Comparison of ENCODE assay signal across 17 cellular contexts in genomic region chr4:176856421-176856820, GRCh38.
DNase-seq lines count a peak whose midpoint lies in the region; ATAC-seq lines count a peak whose summit lies in the region.
"Had no signal": no experiment of that assay in that cellular context is flagged by ENCODE, and none has a peak within 500 bp of the region (broad histone marks: within the 10 kb centered on the region; RNA-seq: fewer than 3 reads in every experiment).

No MANE protein-coding gene starts in this region.

- no peaks in the 10 kb centered on the region for H3K36me3 Mint-ChIP-seq in activated naive CD4-positive, alpha-beta T cell treated with anti-CD3 and anti-CD28 coated beads, Interleukin-2, amount 10 ng/mL, durations not matched to agents 7 days and 5 days
- H3K36me3 Mint-ChIP-seq: CD14-positive monocyte; CD4-positive, alpha-beta memory T cell had no signal

- H3K27me3 Mint-ChIP-seq in activated naive CD4-positive, alpha-beta T cell treated with anti-CD3 and anti-CD28 coated beads, Interleukin-2, amount 10 ng/mL, durations not matched to agents 7 days and 5 days = no peaks in the 10 kb centered on the region
- H3K27me3 Mint-ChIP-seq: CD4-positive, alpha-beta memory T cell had no signal

- peak; percentile 18 to 83 for DNase-seq in HAP-1 (ENCODE audit: low spot score in 2 of 2)
- DNase-seq in NCI-H524 treated with DMSO at 0.1 percent for 48 hours (lab: John Stamatoyannopoulos, UW) = peak; percentile 85
- peak; percentile 43 to 71 for DNase-seq in SJCRH30
- no peak for DNase-seq in stimulated activated CD4-positive, alpha-beta T cell treated with anti-CD3 and anti-CD28 coated beads, Interleukin-12 subunit alpha, Interleukin-12 subunit beta, amount 100 ng/mL, for 4 hours
- no peak for DNase-seq in activated naive CD4-positive, alpha-beta T cell treated with anti-CD3 and anti-CD28 coated beads, Interleukin-2, amount 10 ng/mL, durations not matched to agents 7 days and 5 days
- DNase-seq in SKM-1 (lab: John Stamatoyannopoulos, UW; ENCODE audit: unreplicated experiment) = no peak
- DNase-seq: 8988T; CD4-positive, alpha-beta memory T cell; DMS153; DMS79; GF-D8; HCEC 1CT; HFFc6 had no signal

- H3K36me3 ChIP-seq in HAP-1 (replicated peaks) (no peaks in the 10 kb centered on the region), SJCRH30 (no peaks in the 10 kb centered on the region)
- H3K36me3 ChIP-seq: BLaER1 had no signal

- H3K4me3 Mint-ChIP-seq in activated naive CD4-positive, alpha-beta T cell treated with anti-CD3 and anti-CD28 coated beads, Interleukin-2, amount 10 ng/mL, durations not matched to agents 7 days and 5 days = no peak overlapping the region
- H3K4me3 Mint-ChIP-seq: CD14-positive monocyte; CD4-positive, alpha-beta memory T cell; HFFc6 had no signal

- H3K4me1 ChIP-seq in HAP-1 (peaks cover 3% of the 10 kb centered on the region; the same call in 1 of the 2 replicates), SJCRH30 (peaks cover 4% of the 10 kb centered on the region; the same call in 1 of the 2 replicates)
- H3K4me1 ChIP-seq: BLaER1 had no signal

- H3K4me1 Mint-ChIP-seq in activated naive CD4-positive, alpha-beta T cell treated with anti-CD3 and anti-CD28 coated beads, Interleukin-2, amount 10 ng/mL, durations not matched to agents 7 days and 5 days = no peaks in the 10 kb centered on the region
- H3K4me1 Mint-ChIP-seq: CD14-positive monocyte; CD4-positive, alpha-beta memory T cell had no signal

- ATAC-seq in HG02759 (IDR thresholded peaks at IDR 0.05; ENCODE audit: unreplicated experiment) = no peak
- ATAC-seq: GM12878 had no signal

- H3K9me3 ChIP-seq in HAP-1 (no peaks in the 10 kb centered on the region), SJCRH30 (replicated peaks) (no peaks in the 10 kb centered on the region)
- H3K9me3 ChIP-seq: BLaER1 had no signal

- H3K9me3 Mint-ChIP-seq in activated naive CD4-positive, alpha-beta T cell treated with anti-CD3 and anti-CD28 coated beads, Interleukin-2, amount 10 ng/mL, durations not matched to agents 7 days and 5 days = peaks cover 1% of the 10 kb centered on the region

- in situ Hi-C loops in HAP-1 (cut with MboI; ENCODE audit: low sequenced_read_pairs) = no loop called here

- peak overlapping the region; percentile 9; the same call in 1 of the 2 replicates for H3K27ac ChIP-seq in SJCRH30
- H3K27ac ChIP-seq: BLaER1 had no signal

- H3K27ac Mint-ChIP-seq in activated naive CD4-positive, alpha-beta T cell treated with anti-CD3 and anti-CD28 coated beads, Interleukin-2, amount 10 ng/mL, durations not matched to agents 7 days and 5 days = no peak overlapping the region
- H3K27ac Mint-ChIP-seq: CD14-positive monocyte; CD4-positive, alpha-beta memory T cell; HFFc6 had no signal

- H3K27me3 ChIP-seq in HAP-1 (ENCODE audit: low read depth) (no peaks in the 10 kb centered on the region), SJCRH30 (no peaks in the 10 kb centered on the region)
- H3K27me3 ChIP-seq: BLaER1 had no signal

- CTCF ChIA-PET in activated naive CD4-positive, alpha-beta T cell treated with anti-CD3 and anti-CD28 coated beads, Interleukin-2, amount 10 ng/mL, durations not matched to agents 7 days and 5 days (lab: Charles Lee) = no interaction called here

- H3K4me3 ChIP-seq in HAP-1 = no peak overlapping the region
- no peak overlapping the region for H3K4me3 ChIP-seq in SJCRH30
- H3K4me3 ChIP-seq: BLaER1, GM12878 had no signal

Comparison
In these comparisons a context has a peak if more than half of its experiments do, and no peak if none do; other contexts are left out.
1. DNase-seq: peak in HAP-1 (2 of 2), NCI-H524 treated with DMSO at 0.1 percent for 48 hours (single experiment) and SJCRH30 (2 of 2); none in stimulated activated CD4-positive, alpha-beta T cell treated with anti-CD3 and anti-CD28 coated beads, Interleukin-12 subunit alpha, Interleukin-12 subunit beta, amount 100 ng/mL, for 4 hours (single experiment), activated naive CD4-positive, alpha-beta T cell treated with anti-CD3 and anti-CD28 coated beads, Interleukin-2, amount 10 ng/mL, durations not matched to agents 7 days and 5 days (single experiment) and SKM-1 (single experiment).